8 cellular contexts compared by ENCODE assay signal in genomic region chr3:101848326-101848725, GRCh38. TPM values are rescaled to one million over a fixed set of nuclear protein-coding genes. Genes with fewer than 3 reads are reported as not detected.
A peak's percentile ranks its signal among the peaks of the same experiment; 100 is the strongest.
DNase-seq lines count a peak whose midpoint lies in the region; ATAC-seq and TF ChIP-seq lines count a peak whose summit lies in the region.

No MANE protein-coding gene starts in this region.

- intact Hi-C loops in esophagus squamous epithelium (cut with DNase I), result no loop called here
- intact Hi-C loops in psoas muscle (cut with DNase I), result no loop called here

- no peaks in the 10 kb centered on the region for H3K9me3 ChIP-seq in ES-I3 (ENCODE audit: control insufficient read depth, insufficient read depth, low read length)
- H3K9me3 ChIP-seq in esophagus squamous epithelium, result no peaks in the 10 kb centered on the region
- H3K9me3 ChIP-seq in psoas muscle, result no peaks in the 10 kb centered on the region

- no peak for ATAC-seq in psoas muscle
- no peak for ATAC-seq in HG02642 (IDR thresholded peaks at IDR 0.05; ENCODE audit: poor library complexity, unreplicated experiment)
- ATAC-seq in HG03565 (IDR thresholded peaks at IDR 0.05; ENCODE audit: unreplicated experiment), result no peak
- ATAC-seq in GM18517 (IDR thresholded peaks at IDR 0.05; ENCODE audit: unreplicated experiment), result no peak

- TF ChIP-seq POLR2A in esophagus squamous epithelium (IDR thresholded peaks at IDR 0.05), result no peak

- peak overlapping the region in 3 of 4 donors; percentile 84 to 98 (median 97) for H3K4me3 ChIP-seq in esophagus squamous epithelium
- peak overlapping the region; percentile 96 for H3K4me3 ChIP-seq in psoas muscle

- H3K27ac ChIP-seq in RWPE1 (peak overlapping the region; percentile 90), esophagus squamous epithelium (peak overlapping the region; percentile 95 to 100 (median 100)), psoas muscle (peak overlapping the region; percentile 97)

- H3K27me3 ChIP-seq in esophagus squamous epithelium (no peaks in the 10 kb centered on the region), psoas muscle (ENCODE audit: insufficient read depth in 3 of 3, low read length in 2 of 3) (no peaks in the 10 kb centered on the region)

- H3K4me1 ChIP-seq in ES-I3 (ENCODE audit: insufficient read depth, low read length) (peaks cover 13% of the 10 kb centered on the region; the same call in 1 of the 2 replicates), esophagus squamous epithelium (peaks cover 6 to 50% (median 20%) of the 10 kb centered on the region in 3 donors), psoas muscle (no peaks in the 10 kb centered on the region)

- H3K9ac ChIP-seq in ES-I3 (ENCODE audit: low read depth, low read length), result peak overlapping the region; percentile 53; the same call in 1 of the 2 replicates

- no peak for DNase-seq in RWPE1 (ENCODE audit: low spot score)
- no peak for DNase-seq in esophagus squamous epithelium (lab: John Stamatoyannopoulos, UW)
- DNase-seq in psoas muscle, result no peak
- no peak for DNase-seq in GM19240 (ENCODE audit: insufficient read length, low spot score)

- H3K36me3 ChIP-seq in ES-I3 (ENCODE audit: insufficient read depth, low read length) (peaks cover 7% of the 10 kb centered on the region; the same call in 1 of the 2 replicates), esophagus squamous epithelium (peaks cover 6 to 17% (median 7%) of the 10 kb centered on the region in 3 donors), psoas muscle (ENCODE audit: insufficient read depth in 1 of 2, low read depth in 1 of 2) (peaks cover 4 to 17% of the 10 kb centered on the region in 2 donors)

- WGBS in esophagus squamous epithelium, 2 donors, result 25 to 43% methylated on average over 3 of the region's 3 CpGs
- 55 to 74% (median 60%) methylated on average over 3 of the region's 3 CpGs for WGBS in psoas muscle, 3 donors

- no peak for TF ChIP-seq CTCF in RWPE1 (conservative IDR thresholded peaks at IDR 0.05; ENCODE audit: low read depth)
- TF ChIP-seq CTCF in esophagus squamous epithelium (IDR thresholded peaks at IDR 0.05), result no peak
- no peak for TF ChIP-seq CTCF in psoas muscle (IDR thresholded peaks at IDR 0.05)

- POLR2A ChIA-PET in RWPE1 (lab: Yijun Ruan, JAX; ENCODE audit: low non-redundant PET), result interaction anchor here (1.7 to 2.0 kb wide), 2 partner anchors 21 to 31 kb away, joined by 7 to 15 read pairs; no protein-coding TSS in a partner anchor

- CTCF ChIA-PET in RWPE1 (lab: Yijun Ruan, JAX), result no interaction called here

RNA-seq across cellular contexts. Expression of gene NFKBIZ, which starts 1.0 kb away (rescaled TPM):
- total RNA-seq in esophagus squamous epithelium, result 100 to 1,000 TPM in 1 of 4 donors, 10 to 100 TPM in 3; 19.2 to 108 (median 35.4) TPM
- 10 to 100 TPM in 2 of 4 donors, 1 to 10 TPM in 2; 6.4 to 12.5 (median 9.8) TPM for total RNA-seq in psoas muscle
- polyA plus RNA-seq in psoas muscle, result 1 to 10 TPM; 3.0 to 8.8 (median 5.4) TPM
